In the genomic region with DNA sequence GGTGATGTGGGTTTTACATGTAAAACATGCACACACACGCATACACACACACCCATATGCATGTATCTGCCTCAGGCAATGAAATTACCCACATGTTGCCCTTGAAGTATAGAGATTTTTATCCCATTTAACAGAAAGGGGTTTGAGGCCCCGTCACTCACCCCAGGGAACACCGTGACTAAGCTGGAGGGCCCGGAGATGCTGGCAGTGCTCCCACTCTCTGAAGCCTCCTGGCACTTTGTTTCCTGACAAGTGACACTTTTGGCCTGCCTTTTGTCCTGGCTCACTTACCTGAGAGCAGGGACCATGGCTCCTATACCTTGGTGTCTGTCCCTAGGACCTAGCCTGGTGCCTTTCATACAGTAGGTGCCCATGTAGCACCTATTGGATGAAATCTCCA, we compare ENCODE assay signal across 15 cellular contexts. TPM values are rescaled to one million over a fixed set of nuclear protein-coding genes. Genes with fewer than 3 reads are reported as not detected.
DNase-seq lines count a peak whose midpoint lies in the region; ATAC-seq and TF ChIP-seq lines count a peak whose summit lies in the region.
"Had no signal": no experiment of that assay in that cellular context is flagged by ENCODE, and none has a peak within 500 bp of the region (broad histone marks: within the 10 kb centered on the region; RNA-seq: fewer than 3 reads in every experiment).

No MANE protein-coding gene starts in this region.

- H3F3A ChIP-seq in GM23248 (ENCODE audit: insufficient read depth), result no peaks in the 10 kb centered on the region

- DNase-seq in Right ventricle myocardium inferior (ENCODE audit: missing footprints) (no peak), left ventricle myocardium inferior (no peak), heart right ventricle (no peak), posterior vena cava (ENCODE audit: low spot score) (peak; percentile 40), NCI-H82 (lab: John Stamatoyannopoulos, UW) (no peak), C1 segment of cervical spinal cord (lab: John Stamatoyannopoulos, UW) (no peak), GM23248 (no peak)
- DNase-seq: 8988T; AML-193; CD4-positive, CD25-positive, alpha-beta regulatory T cell; DMS53; IMR-90 had no signal

- peak; percentile 33 for ATAC-seq in Right ventricle myocardium inferior
- ATAC-seq in heart right ventricle, result peak in 5 of 8 donors; percentile 11 to 35 (median 30)
- ATAC-seq: GM12878, HCT116 had no signal

- WGBS in heart right ventricle, 2 donors, result 62 to 66% methylated on average over 4 of the region's 4 CpGs
- WGBS in GM23248 (ENCODE audit: low coverage in 1 of 2, low lambda C conversion rate in 2 of 2, missing lambda C conversion rate in 2 of 2), 2 experiments, result 62 to 66% methylated on average over 4 of the region's 4 CpGs

- H3K9ac ChIP-seq in GM23248, result no peak overlapping the region
- H3K9ac ChIP-seq: BLaER1 had no signal

- in situ Hi-C loops in GM23248 (cut with MboI), result no loop called here

- H3K27me3 ChIP-seq in left ventricle myocardium inferior (ENCODE audit: low read depth), result peaks cover 36% of the 10 kb centered on the region
- H3K27me3 ChIP-seq in heart right ventricle, result peaks cover 0 to 53% (median 7%) of the 10 kb centered on the region in 7 donors
- peaks cover 31% of the 10 kb centered on the region for H3K27me3 ChIP-seq in GM23248 (replicated peaks; ENCODE audit: insufficient read depth)
- H3K27me3 ChIP-seq: BLaER1 had no signal

- no peaks in the 10 kb centered on the region for H3K9me2 ChIP-seq in GM23248 (ENCODE audit: insufficient read depth)

- H3K36me3 ChIP-seq in left ventricle myocardium inferior, result no peaks in the 10 kb centered on the region
- H3K36me3 ChIP-seq in heart right ventricle, result no peaks in the 10 kb centered on the region
- H3K36me3 ChIP-seq in GM23248 (ENCODE audit: low read depth), result no peaks in the 10 kb centered on the region
- H3K36me3 ChIP-seq: BLaER1 had no signal

- intact Hi-C loops in Right ventricle myocardium inferior (cut with DNase I) (no loop called here), left ventricle myocardium inferior (cut with micrococcal nuclease) (no loop called here), heart right ventricle (cut with DNase I) (no loop called here), posterior vena cava (cut with DNase I) (no loop called here)

- H3K4me3 ChIP-seq in left ventricle myocardium inferior (no peak overlapping the region), heart right ventricle (no peak overlapping the region), GM23248 (no peak overlapping the region)
- H3K4me3 ChIP-seq: BLaER1, GM12878 had no signal

- H3K4me1 ChIP-seq in left ventricle myocardium inferior, result peaks cover 4% of the 10 kb centered on the region
- peaks cover 0 to 12% (median 6%) of the 10 kb centered on the region in 9 donors for H3K4me1 ChIP-seq in heart right ventricle
- no peaks in the 10 kb centered on the region for H3K4me1 ChIP-seq in GM23248 (ENCODE audit: insufficient read depth)
- H3K4me1 ChIP-seq: BLaER1 had no signal

- H3K27ac ChIP-seq in left ventricle myocardium inferior (replicated peaks) (no peak overlapping the region), heart right ventricle (no peak overlapping the region), GM23248 (no peak overlapping the region)
- H3K27ac ChIP-seq: BLaER1 had no signal

- no peak overlapping the region for H2AFZ ChIP-seq in GM23248

- H3K79me2 ChIP-seq in GM23248 (ENCODE audit: insufficient read depth), result no peaks in the 10 kb centered on the region

- H4K20me1 ChIP-seq in GM23248 (ENCODE audit: insufficient read depth), result no peaks in the 10 kb centered on the region
- H4K20me1 ChIP-seq: BLaER1 had no signal

- TF ChIP-seq CTCF in left ventricle myocardium inferior (IDR thresholded peaks at IDR 0.05; ENCODE audit: borderline replicate concordance) (no peak), heart right ventricle (IDR thresholded peaks at IDR 0.05) (no peak)

- H3K9me3 ChIP-seq in left ventricle myocardium inferior (replicated peaks) (no peaks in the 10 kb centered on the region), heart right ventricle (peaks cover 0 to 5% (median 0%) of the 10 kb centered on the region in 11 donors), GM23248 (ENCODE audit: low read depth) (no peaks in the 10 kb centered on the region)
- H3K9me3 ChIP-seq: BLaER1 had no signal

- H3K4me2 ChIP-seq in GM23248 (ENCODE audit: unreplicated experiment), result no peak overlapping the region
- H3K4me2 ChIP-seq: BLaER1 had no signal

RNA-seq across cellular contexts. Expression of a gene that starts 50.0 kb away (rescaled TPM):
- total RNA-seq in Right ventricle myocardium inferior (21.0 TPM), left ventricle myocardium inferior (19.7 TPM), heart right ventricle (10 to 100 TPM; 17.1 to 31.4 (median 25.9) TPM), posterior vena cava (10 to 100 TPM; 31.0 to 48.1 TPM)
- polyA plus RNA-seq in heart right ventricle (10 to 100 TPM in 1 of 2 donors, 1 to 10 TPM in 1; 2.2 to 16.1 TPM), GM23248 (2016; fragmentation: Nextera tagmentation; extraction: Ambion mirVana) (2.3 TPM in 2 replicates)
- total RNA-seq in GM23248 (2014; rRNA removed; shearing (Covaris generic)), result 2.3 and 4.3 TPM in 2 replicates
